Comparison of ENCODE assay signal across 8 cellular contexts in genomic region chr2:128536925-128537620, GRCh38.
DNase-seq lines count a peak whose midpoint lies in the region; ATAC-seq and TF ChIP-seq lines count a peak whose summit lies in the region.
"Had no signal": no experiment of that assay in that cellular context is flagged by ENCODE, and none has a peak within 500 bp of the region (broad histone marks: within the 10 kb centered on the region; RNA-seq: fewer than 3 reads in every experiment).

No MANE protein-coding gene starts in this region.

- H3K27me3 ChIP-seq in osteoblast (ENCODE audit: insufficient read depth, low read length) (no peaks in the 10 kb centered on the region), esophagus muscularis mucosa (peaks cover 0 to 4% (median 0%) of the 10 kb centered on the region in 4 donors)

- H4K20me1 ChIP-seq in osteoblast (ENCODE audit: insufficient read depth, low read length), result no peaks in the 10 kb centered on the region

- peak overlapping the region; percentile 63 for H2AFZ ChIP-seq in osteoblast (ENCODE audit: low read length)

- peak overlapping the region; percentile 92 for H3K27ac ChIP-seq in osteoblast (ENCODE audit: low read depth, low read length)
- H3K27ac ChIP-seq in esophagus muscularis mucosa (replicated peaks in 1 of 4), result no peak overlapping the region

- no peak for TF ChIP-seq EP300 in esophagus muscularis mucosa (IDR thresholded peaks at IDR 0.05)

- no peak overlapping the region for H3K4me3 ChIP-seq in choroid plexus epithelial cell (ENCODE audit: low read depth, low read length)
- no peak overlapping the region for H3K4me3 ChIP-seq in osteoblast (ENCODE audit: insufficient read depth, low read length)
- no peak overlapping the region for H3K4me3 ChIP-seq in esophagus muscularis mucosa

- no peak for TF ChIP-seq CTCF in choroid plexus epithelial cell (conservative IDR thresholded peaks at IDR 0.05; ENCODE audit: low read depth, low read length)
- TF ChIP-seq CTCF in osteoblast (IDR thresholded peaks at IDR 0.05; ENCODE audit: extremely low read depth, low read depth, low read length), result no peak
- TF ChIP-seq CTCF in esophagus muscularis mucosa (IDR thresholded peaks at IDR 0.05), result no peak

- DNase-seq in GM04503 (ENCODE audit: low read depth) (peak; percentile 66), NCI-H146 treated with DMSO at 0.1 percent for 48 hours (lab: John Stamatoyannopoulos, UW; ENCODE audit: unreplicated experiment) (peak; percentile 69), choroid plexus epithelial cell (ENCODE audit: low read depth) (peak; percentile 97), osteoblast (ENCODE audit: insufficient read length, low spot score, missing footprints) (peak; percentile 93), esophagus muscularis mucosa (ENCODE audit: extremely low spot score) (no peak), SIG-M5 (lab: John Stamatoyannopoulos, UW) (no peak)
- DNase-seq: foreskin melanocyte had no signal

- ATAC-seq in GM19324 (IDR thresholded peaks at IDR 0.05; ENCODE audit: low FRiP score, unreplicated experiment), result no peak

- intact Hi-C loops in esophagus muscularis mucosa (cut with DNase I), result no loop called here

- H3K36me3 ChIP-seq in osteoblast (ENCODE audit: insufficient read depth, low read length) (no peaks in the 10 kb centered on the region), esophagus muscularis mucosa (no peaks in the 10 kb centered on the region)

- TF ChIP-seq POLR2A in esophagus muscularis mucosa (IDR thresholded peaks at IDR 0.05; ENCODE audit: low read depth), result no peak

- H3K9me3 ChIP-seq in osteoblast (ENCODE audit: low read depth, low read length), result no peaks in the 10 kb centered on the region
- H3K9me3 ChIP-seq in esophagus muscularis mucosa, result no peaks in the 10 kb centered on the region

- peak overlapping the region; percentile 25 for H3K4me2 ChIP-seq in osteoblast (ENCODE audit: insufficient read depth, low read length)

- no peaks in the 10 kb centered on the region for H3K79me2 ChIP-seq in osteoblast (ENCODE audit: insufficient read depth, low read length)

- WGBS in esophagus muscularis mucosa, result 83% methylated on average over 12 of the region's 14 CpGs

- H3K4me1 ChIP-seq in osteoblast (ENCODE audit: insufficient read depth, low read length) (peaks cover 21% of the 10 kb centered on the region), esophagus muscularis mucosa (no peaks in the 10 kb centered on the region)

Comparison
In these comparisons a context has a peak if more than half of its experiments do, and no peak if none do; other contexts are left out.
1. DNase-seq: peak in GM04503 (single experiment), NCI-H146 treated with DMSO at 0.1 percent for 48 hours (single experiment), choroid plexus epithelial cell (single experiment) and osteoblast (single experiment); none in esophagus muscularis mucosa (single experiment) and SIG-M5 (single experiment).